In the genomic region with DNA sequence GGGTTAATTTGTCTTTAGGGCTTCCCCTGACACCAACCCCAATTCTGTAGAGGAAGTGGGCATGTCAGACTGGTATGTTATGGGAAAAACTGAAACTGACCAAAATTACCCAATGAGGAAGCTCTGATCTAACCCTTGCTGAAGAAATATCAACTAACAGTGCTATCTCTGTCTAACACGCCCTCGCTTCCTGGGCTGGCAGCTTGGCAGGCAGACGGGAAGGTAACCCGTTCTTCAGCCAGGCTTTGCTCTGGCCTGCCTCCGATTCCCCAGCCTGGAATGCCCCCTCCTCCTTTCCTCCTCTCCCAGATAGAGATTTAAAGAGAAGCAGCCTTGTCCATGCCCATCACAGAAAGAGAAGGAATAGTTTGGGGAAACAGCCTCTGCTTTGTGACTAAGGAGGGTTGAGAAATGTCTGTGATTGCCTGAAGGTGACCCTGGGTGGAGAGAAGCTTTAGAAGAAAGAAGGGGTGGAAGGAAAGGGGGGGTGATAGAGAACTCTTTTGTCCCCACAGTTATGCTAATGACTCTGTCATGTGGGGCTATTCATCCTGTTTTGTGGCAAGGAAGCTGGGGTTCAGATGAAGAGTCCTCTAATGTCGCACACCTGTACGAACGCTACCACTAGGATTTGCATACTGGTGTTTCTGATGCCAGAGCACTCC, we compare ENCODE assay signal across 8 cellular contexts. TPM values are rescaled to one million over a fixed set of nuclear protein-coding genes. Genes with fewer than 3 reads are reported as not detected.
DNase-seq lines count a peak whose midpoint lies in the region; ATAC-seq lines count a peak whose summit lies in the region.

No MANE protein-coding gene starts in this region.

- no peak overlapping the region for H3K27ac ChIP-seq in duodenal mucosa (ENCODE audit: low read depth, low read length)
- peak overlapping the region; percentile 68 for H3K27ac ChIP-seq in naive thymus-derived CD4-positive, alpha-beta T cell (ENCODE audit: low read depth, low read length)

- DNase-seq in activated T-cell treated with anti-CD3 and anti-CD28 coated beads for 1 hour (ENCODE audit: low read depth) (peak; percentile 37), activated T-cell treated with anti-CD3 and anti-CD28 coated beads for 4 hours (no peak), SKM-1 (lab: John Stamatoyannopoulos, UW; ENCODE audit: unreplicated experiment) (peak; percentile 80), NCI-H2081 treated with DMSO at 0.1 percent for 48 hours (lab: John Stamatoyannopoulos, UW) (no peak), cortex of kidney (lab: John Stamatoyannopoulos, UW) (no peak)
- peak in 8 of 9 donors; percentile 30 to 85 (median 76) for DNase-seq in naive thymus-derived CD4-positive, alpha-beta T cell

- H3K4me1 ChIP-seq in duodenal mucosa (ENCODE audit: control insufficient read depth in 1 of 2, insufficient read depth in 2 of 2, low read length in 2 of 2) = peaks cover 57 to 61% of the 10 kb centered on the region in 2 donors
- peaks cover 32 to 68% of the 10 kb centered on the region in 2 donors for H3K4me1 ChIP-seq in naive thymus-derived CD4-positive, alpha-beta T cell (ENCODE audit: control insufficient read depth in 2 of 2, insufficient read depth in 2 of 2, low read length in 2 of 2)

- CTCF ChIA-PET in naive thymus-derived CD4-positive, alpha-beta T cell (lab: Charles Lee) = interaction anchor here (0.7 to 5.6 kb wide), 4 partner anchors 13 to 135 kb away, joined by 4 to 52 read pairs (median 20); a partner anchor contains a TSS

- H3K36me3 ChIP-seq in duodenal mucosa (ENCODE audit: control insufficient read depth in 1 of 2, insufficient read depth in 2 of 2, low read length in 2 of 2) = no peaks in the 10 kb centered on the region
- peaks cover 0 to under 1% (median 0%) of the 10 kb centered on the region in 3 experiments for H3K36me3 ChIP-seq in naive thymus-derived CD4-positive, alpha-beta T cell (ENCODE audit: control insufficient read depth in 2 of 3, insufficient read depth in 3 of 3, low read length in 3 of 3)

- H3K4me3 ChIP-seq in duodenal mucosa (ENCODE audit: low read depth in 1 of 2, low read length in 2 of 2) = peak overlapping the region; percentile 6 to 9
- H3K4me3 ChIP-seq in naive thymus-derived CD4-positive, alpha-beta T cell (ENCODE audit: low read length) = peak overlapping the region; percentile 11

- no peaks in the 10 kb centered on the region for H3K27me3 Mint-ChIP-seq in naive thymus-derived CD4-positive, alpha-beta T cell

- intact Hi-C loops in naive thymus-derived CD4-positive, alpha-beta T cell (cut with micrococcal nuclease) = loop anchor here (1.0 to 10.0 kb wide), 7 partner anchors 9 to 1615 kb away; a partner anchor contains a TSS

- H3K27me3 ChIP-seq in duodenal mucosa (ENCODE audit: control insufficient read depth in 1 of 2, insufficient read depth in 2 of 2, low read length in 2 of 2) = no peaks in the 10 kb centered on the region
- H3K27me3 ChIP-seq in naive thymus-derived CD4-positive, alpha-beta T cell (ENCODE audit: control insufficient read depth in 2 of 2, insufficient read depth in 2 of 2, low read length in 2 of 2) = no peaks in the 10 kb centered on the region

- H3K36me3 Mint-ChIP-seq in naive thymus-derived CD4-positive, alpha-beta T cell = peaks cover 0 to 9% (median 4%) of the 10 kb centered on the region in 5 donors

- H3K9me3 Mint-ChIP-seq in naive thymus-derived CD4-positive, alpha-beta T cell = no peaks in the 10 kb centered on the region

- peak overlapping the region; percentile 75 to 87 (median 82) for H3K4me3 Mint-ChIP-seq in naive thymus-derived CD4-positive, alpha-beta T cell

- H3K9me3 ChIP-seq in duodenal mucosa (ENCODE audit: control insufficient read depth in 1 of 2, low read length in 2 of 2) = no peaks in the 10 kb centered on the region
- H3K9me3 ChIP-seq in naive thymus-derived CD4-positive, alpha-beta T cell (ENCODE audit: control insufficient read depth in 2 of 3, low read length in 3 of 3) = no peaks in the 10 kb centered on the region

- H3K4me1 Mint-ChIP-seq in naive thymus-derived CD4-positive, alpha-beta T cell = peaks cover 72 to 93% (median 86%) of the 10 kb centered on the region in 7 donors

- no peak overlapping the region for H3K9ac ChIP-seq in duodenal mucosa (ENCODE audit: low read depth in 1 of 2, low read length in 2 of 2)

- POLR2A ChIA-PET in naive thymus-derived CD4-positive, alpha-beta T cell (lab: Charles Lee) = interaction anchor here (0.6 to 5.2 kb wide), 10 partner anchors 9 to 1630 kb away, joined by 3 to 107 read pairs (median 4); a partner anchor contains a TSS

- peak overlapping the region; percentile 90 to 99 (median 97) for H3K27ac Mint-ChIP-seq in naive thymus-derived CD4-positive, alpha-beta T cell

- ATAC-seq in HG03103 (IDR thresholded peaks at IDR 0.05; ENCODE audit: low read depth, unreplicated experiment) = peak; percentile 86
- ATAC-seq in naive thymus-derived CD4-positive, alpha-beta T cell = peak; percentile 80

RNA-seq across cellular contexts. Expression of a gene that starts 15.4 kb away (rescaled TPM):
- 10 to 100 TPM; 11.1 to 74.6 (median 17.7) TPM for total RNA-seq in naive thymus-derived CD4-positive, alpha-beta T cell
- 1 to 10 TPM; 3.6 to 6.3 TPM for polyA plus RNA-seq in naive thymus-derived CD4-positive, alpha-beta T cell

Comparison
In these comparisons a context has a peak if more than half of its experiments do, and no peak if none do; other contexts are left out.
1. DNase-seq: peak in activated T-cell treated with anti-CD3 and anti-CD28 coated beads for 1 hour (single experiment), SKM-1 (single experiment) and naive thymus-derived CD4-positive, alpha-beta T cell (8 of 9); none in activated T-cell treated with anti-CD3 and anti-CD28 coated beads for 4 hours (single experiment), NCI-H2081 treated with DMSO at 0.1 percent for 48 hours (single experiment) and cortex of kidney (single experiment).